Comparison of ENCODE assay signal across 1 cellular context in genomic region chr12:125092872-125093680, GRCh38.
A peak's percentile ranks its signal among the peaks of the same experiment; 100 is the strongest.
TF ChIP-seq lines count a peak whose summit lies in the region.

No MANE protein-coding gene starts in this region.

TF ChIP-seq in HEK293, 187 proteins besides CTCF, POLR2A, EP300 and RAD21 (continued from another document):
- TF ChIP-seq AEBP2 (tag by site-specific recombination; IDR thresholded peaks at IDR 0.05; ENCODE audit: borderline replicate concordance) (no peak), ZNF600 (tag by site-specific recombination; IDR thresholded peaks at IDR 0.05) (no peak), KLF17 (tag by site-specific recombination; IDR thresholded peaks at IDR 0.05) (peak; percentile 67), ZNF521 (tag by site-specific recombination; IDR thresholded peaks at IDR 0.05) (no peak), ZBTB44 (tag by site-specific recombination; IDR thresholded peaks at IDR 0.05) (no peak), ZNF776 (tag by site-specific recombination; IDR thresholded peaks at IDR 0.05; ENCODE audit: borderline replicate concordance) (no peak), ZNF175 (tag by site-specific recombination; IDR thresholded peaks at IDR 0.05) (no peak), PBX3 (CRISPR knock-in tag; IDR thresholded peaks at IDR 0.05) (no peak), GLIS1 (tag by site-specific recombination; IDR thresholded peaks at IDR 0.05) (peak; percentile 90), ZNF133 (tag by site-specific recombination; IDR thresholded peaks at IDR 0.05) (no peak), SP3 (tag by site-specific recombination; IDR thresholded peaks at IDR 0.05) (no peak), PATZ1 (tag by site-specific recombination; IDR thresholded peaks at IDR 0.05) (no peak), ZNF624 (tag by site-specific recombination; IDR thresholded peaks at IDR 0.05) (no peak), ZNF221 (tag by site-specific recombination; IDR thresholded peaks at IDR 0.05; ENCODE audit: borderline replicate concordance) (no peak), ZNF580 (tag by site-specific recombination; IDR thresholded peaks at IDR 0.05) (no peak), GFI1B (tag by site-specific recombination; IDR thresholded peaks at IDR 0.05) (no peak), ZNF544 (tag by site-specific recombination; IDR thresholded peaks at IDR 0.05) (no peak), ZBTB8A (tag by site-specific recombination; IDR thresholded peaks at IDR 0.05) (no peak), ZNF623 (tag by site-specific recombination; IDR thresholded peaks at IDR 0.05) (no peak), ZNF354C (tag by site-specific recombination; IDR thresholded peaks at IDR 0.05; ENCODE audit: borderline replicate concordance, low read depth) (no peak)
TF ChIP-seq in HEK293: peak in this region for 3.
